Comparison of ENCODE assay signal across 8 cellular contexts in the genomic region with DNA sequence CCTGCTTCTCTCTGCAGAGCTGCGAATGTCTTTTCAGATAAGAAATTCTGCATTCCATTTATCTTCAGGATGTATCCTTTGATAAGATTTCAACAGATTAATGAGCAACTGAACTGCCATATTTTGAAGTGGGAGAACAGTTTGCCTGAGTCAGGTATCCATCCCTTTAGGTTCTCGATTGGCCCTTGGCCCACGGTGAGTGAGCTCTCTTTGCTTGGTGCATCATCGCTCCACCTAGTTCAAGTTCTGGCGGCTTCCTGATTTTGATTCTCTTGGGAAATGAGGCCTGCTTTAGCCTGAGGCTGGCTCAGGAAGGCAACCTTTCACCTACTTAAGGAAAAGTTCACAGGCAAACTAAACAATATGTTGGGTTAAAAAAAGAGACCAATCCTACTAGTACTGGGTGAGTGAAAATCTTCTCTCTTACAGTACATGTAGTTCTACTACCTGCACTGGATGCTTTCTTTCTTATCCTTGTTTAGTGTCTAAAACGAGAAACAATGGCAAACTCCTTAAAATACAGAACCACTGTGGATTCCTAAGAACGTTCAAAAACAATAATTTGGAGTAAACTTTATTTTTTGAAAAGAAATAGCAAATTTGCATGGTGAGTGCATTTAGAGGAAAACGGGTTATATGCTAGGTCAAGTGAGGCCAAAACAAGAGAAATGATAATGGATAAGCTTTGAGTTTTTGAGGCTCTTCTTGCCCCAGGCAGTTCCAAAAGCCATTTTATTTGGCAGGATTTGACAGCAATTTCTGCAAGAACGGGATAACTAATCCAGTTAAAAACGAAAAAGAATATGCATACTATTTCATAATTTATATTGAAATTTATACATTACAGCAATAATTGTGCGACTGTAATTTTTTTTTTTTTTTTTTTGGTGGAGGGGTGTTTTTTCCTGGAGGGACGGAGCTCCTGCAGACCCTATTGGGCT. TPM values are rescaled to one million over a fixed set of nuclear protein-coding genes. Genes with fewer than 3 reads are reported as not detected.
DNase-seq lines count a peak whose midpoint lies in the region; ATAC-seq and TF ChIP-seq lines count a peak whose summit lies in the region.

No MANE protein-coding gene starts in this region.

- no peak for ATAC-seq in GM21381 (IDR thresholded peaks at IDR 0.05; ENCODE audit: unreplicated experiment)

- H3K4me1 ChIP-seq in SJCRH30: peaks cover 31% of the 10 kb centered on the region
- H3K4me1 ChIP-seq in mucosa of rectum (ENCODE audit: control insufficient read depth in 2 of 2, insufficient read depth in 2 of 2, low read length in 2 of 2): peaks cover 22 to 23% of the 10 kb centered on the region in 2 donors

- H3K9me3 ChIP-seq in SJCRH30 (replicated peaks): no peaks in the 10 kb centered on the region
- H3K9me3 ChIP-seq in mucosa of rectum (ENCODE audit: control insufficient read depth in 2 of 2, low read length in 2 of 2): no peaks in the 10 kb centered on the region

- H3K4me3 ChIP-seq in AG10803 (ENCODE audit: low read length): peak overlapping the region; percentile 84
- H3K4me3 ChIP-seq in SJCRH30: peak overlapping the region; percentile 91
- peak overlapping the region; percentile 52 to 70 for H3K4me3 ChIP-seq in mucosa of rectum (ENCODE audit: low read length in 2 of 2)

- H3K27me3 ChIP-seq in SJCRH30 (no peaks in the 10 kb centered on the region), mucosa of rectum (ENCODE audit: control insufficient read depth in 2 of 2, insufficient read depth in 2 of 2, low read length in 2 of 2) (no peaks in the 10 kb centered on the region)

- H3K36me3 ChIP-seq in SJCRH30: no peaks in the 10 kb centered on the region
- H3K36me3 ChIP-seq in mucosa of rectum (ENCODE audit: control insufficient read depth in 2 of 2, insufficient read depth in 2 of 2, low read length in 2 of 2): no peaks in the 10 kb centered on the region

- no peak for TF ChIP-seq POLR2A in erythroblast (IDR thresholded peaks at IDR 0.05; ENCODE audit: low read length)

- DNase-seq in AG10803 (ENCODE audit: low read depth) (peak; percentile 54), H4 (ENCODE audit: low spot score) (peak; percentile 82), SJCRH30 (peak; percentile 53 to 71), erythroblast (lab: John Stamatoyannopoulos, UW) (peak; percentile 59 to 66), NCI-H187 treated with DMSO at 0.1 percent for 48 hours (lab: John Stamatoyannopoulos, UW) (no peak), AG20443 (ENCODE audit: low spot score) (no peak)

- H3K27ac ChIP-seq in SJCRH30 (no peak overlapping the region), mucosa of rectum (ENCODE audit: low read depth in 2 of 2, low read length in 2 of 2) (peak overlapping the region; percentile 71 to 94)

- H3K9ac ChIP-seq in mucosa of rectum (ENCODE audit: low read depth in 1 of 2, low read length in 2 of 2): peak overlapping the region in 1 of 2 donors; percentile 0

- TF ChIP-seq CTCF in AG10803 (conservative IDR thresholded peaks at IDR 0.05; ENCODE audit: low read length): no peak

RNA-seq across cellular contexts. Expression of gene ACSL3, which starts 0.8 kb away (rescaled TPM):
- total RNA-seq in H4 (2014; rRNA removed; shearing (Covaris generic)): 115 and 128 TPM in 2 replicates
- 140 and 168 TPM in 2 replicates for total RNA-seq in SJCRH30 (2014; rRNA removed; shearing (Covaris generic))

Comparison
In these comparisons a context has a peak if more than half of its experiments do, and no peak if none do; other contexts are left out.
1. DNase-seq: peak in AG10803 (single experiment), H4 (single experiment), SJCRH30 (2 of 2) and erythroblast (2 of 2); none in NCI-H187 treated with DMSO at 0.1 percent for 48 hours (single experiment) and AG20443 (single experiment).
2. Peak in every context shown above with its lines, with median percentiles within 50 percentile points of each other: H3K4me3 ChIP-seq.